2 cellular contexts compared by ENCODE assay signal in genomic region chr10:63501954-63502353, GRCh38.
TF ChIP-seq lines count a peak whose summit lies in the region.

No MANE protein-coding gene starts in this region.

TF ChIP-seq in HepG2, 621 proteins besides CTCF, POLR2A, EP300 and RAD21:
- TF ChIP-seq CEBPB (IDR thresholded peaks at IDR 0.05; ENCODE audit: borderline replicate concordance, low read depth, low read length) (peak; percentile 50; the same call in 1 of the 2 replicates), MAFF (IDR thresholded peaks at IDR 0.05; ENCODE audit: low read depth, low read length) (peak; percentile 29; the same call in 1 of the 2 replicates), GTF3A (CRISPR knock-in tag; conservative IDR thresholded peaks at IDR 0.05) (no peak), DZIP1 (CRISPR knock-in tag; IDR thresholded peaks at IDR 0.05) (no peak), MAFK (conservative IDR thresholded peaks at IDR 0.05 in 1 of 2, IDR thresholded peaks at IDR 0.05 in 1 of 2; ENCODE audit: low read length in 2 of 2) (peak; percentile 48 to 57)

TF ChIP-seq in K562, 482 proteins besides CTCF, POLR2A, EP300 and RAD21:
- TF ChIP-seq ZNF316 (IDR thresholded peaks at IDR 0.05) (peak; percentile 67), CEBPB (tag; IDR thresholded peaks at IDR 0.05) (0 out of 2 replicates have a peak, but pooled peaks have one; percentile 16), TRIM28 (IDR thresholded peaks at IDR 0.05) (no peak), MAFG (tag; conservative IDR thresholded peaks at IDR 0.05) (0 out of 2 replicates have a peak, but pooled peaks have one; percentile 32), C11orf30 (IDR thresholded peaks at IDR 0.05; ENCODE audit: low read depth) (peak; percentile 70), KHSRP (IDR thresholded peaks at IDR 0.05) (no peak)
